ENCODE assay signal across 8 cellular contexts in genomic region chr14:77615231-77616132, GRCh38. TPM values are rescaled to one million over a fixed set of nuclear protein-coding genes. Genes with fewer than 3 reads are reported as not detected.
A peak's percentile ranks its signal among the peaks of the same experiment; 100 is the strongest.
DNase-seq lines count a peak whose midpoint lies in the region; TF ChIP-seq lines count a peak whose summit lies in the region.

No MANE protein-coding gene starts in this region.

- POLR2A ChIA-PET in GM10248 (lab: Yijun Ruan, JAX), result no interaction called here

- H3K9me3 ChIP-seq in SK-N-MC (ENCODE audit: low read depth, low read length) (no peaks in the 10 kb centered on the region), mesodermal cell (ENCODE audit: control insufficient read depth, low read length) (no peaks in the 10 kb centered on the region), thyroid gland (no peaks in the 10 kb centered on the region)

- H3K9ac ChIP-seq in SK-N-MC (ENCODE audit: insufficient read length), result peak overlapping the region; percentile 78

- H3K27me3 ChIP-seq in thyroid gland, result no peaks in the 10 kb centered on the region

- peak overlapping the region; percentile 90 for H3K4me3 ChIP-seq in SK-N-MC
- peak overlapping the region; percentile 86 for H3K4me3 ChIP-seq in mesodermal cell (ENCODE audit: extremely low read depth, insufficient read depth, low read length, poor library complexity, severe bottlenecking)
- H3K4me3 ChIP-seq in thyroid gland (replicated peaks in 1 of 3), result peak overlapping the region; percentile 60 to 73 (median 69)

- intact Hi-C loops in thyroid gland (cut with DNase I), result no loop called here

- TF ChIP-seq POLR2A in thyroid gland (IDR thresholded peaks at IDR 0.05), result no peak

- H3K4me1 ChIP-seq in mesodermal cell (ENCODE audit: control insufficient read depth, insufficient read depth, low read length, poor library complexity, severe bottlenecking), result peaks cover 26% of the 10 kb centered on the region
- H3K4me1 ChIP-seq in thyroid gland, result peaks cover 5 to 7% of the 10 kb centered on the region in 2 donors

- no peak for TF ChIP-seq CTCF in thyroid gland (IDR thresholded peaks at IDR 0.05)
- no peak for TF ChIP-seq CTCF in GM10248 (IDR thresholded peaks at IDR 0.05; ENCODE audit: control extremely low read depth, extremely low read depth, low read depth, missing control alignments)

- H3K27ac ChIP-seq in SK-N-MC (no peak overlapping the region), mesodermal cell (ENCODE audit: low read depth, low read length, severe bottlenecking) (no peak overlapping the region), thyroid gland (peak overlapping the region in 2 of 3 donors; percentile 67 to 72)

- WGBS in mesodermal cell (ENCODE audit: insufficient coverage in 2 of 2), 2 experiments, result 22 to 37% methylated on average over 9 to 14 of the region's 17 CpGs
- WGBS in thyroid gland, 2 donors, result 17% methylated on average over 16 to 17 of the region's 17 CpGs

- H3K36me3 ChIP-seq in SK-N-MC (ENCODE audit: insufficient read depth, low read length) (no peaks in the 10 kb centered on the region), mesodermal cell (ENCODE audit: control insufficient read depth, insufficient read depth, low read length) (peaks cover 6% of the 10 kb centered on the region), thyroid gland (no peaks in the 10 kb centered on the region)

- peak; percentile 3 for DNase-seq in stimulated activated CD4-positive, alpha-beta T cell treated with anti-CD3 and anti-CD28 coated beads, Interleukin-12 subunit alpha, Interleukin-12 subunit beta, amount 100 ng/mL, for 4 hours
- no peak for DNase-seq in stimulated activated CD4-positive, alpha-beta T cell treated with anti-CD3 and anti-CD28 coated beads, Interleukin-4, amount 100 ng/mL, for 4 hours
- DNase-seq in SK-N-MC (ENCODE audit: low read depth, low spot score), result no peak
- peak; percentile 15 for DNase-seq in cerebellum (ENCODE audit: low spot score)
- DNase-seq in thyroid gland, result no peak
- no peak for DNase-seq in GM10248 (ENCODE audit: extremely low spot score)
- DNase-seq in epidermal melanocyte (ENCODE audit: insufficient read length, low spot score), result no peak

- CTCF ChIA-PET in GM10248 (lab: Yijun Ruan, JAX), result interaction anchor here (1.3 to 4.0 kb wide), 2 partner anchors 11 to 36 kb away, joined by 3 to 18 read pairs; no protein-coding TSS in a partner anchor

RNA-seq across cellular contexts. Expression of gene SPTLC2, which starts 1.0 kb away (rescaled TPM):
- 26.5 TPM for total RNA-seq in cerebellum
- polyA plus RNA-seq in mesodermal cell (2013, experiment 1 of 2), result 16.1 TPM
- polyA plus RNA-seq in mesodermal cell (2013, experiment 2 of 2), result 14.6 TPM
- total RNA-seq in thyroid gland, result 10 to 100 TPM; 25.6 to 32.2 (median 29.0) TPM

Comparison
In these comparisons a context has a peak if more than half of its experiments do, and no peak if none do; other contexts are left out.
1. DNase-seq: peak in stimulated activated CD4-positive, alpha-beta T cell treated with anti-CD3 and anti-CD28 coated beads, Interleukin-12 subunit alpha, Interleukin-12 subunit beta, amount 100 ng/mL, for 4 hours (single experiment) and cerebellum (single experiment); none in stimulated activated CD4-positive, alpha-beta T cell treated with anti-CD3 and anti-CD28 coated beads, Interleukin-4, amount 100 ng/mL, for 4 hours (0 of 2), SK-N-MC (single experiment), thyroid gland (0 of 2), GM10248 (single experiment) and epidermal melanocyte (single experiment).
2. H3K27ac ChIP-seq: peak in thyroid gland (2 of 3); none in SK-N-MC (single experiment) and mesodermal cell (single experiment).
3. Peak in every context shown above with its lines, with median percentiles within 50 percentile points of each other: H3K4me3 ChIP-seq.